In the genomic region with DNA sequence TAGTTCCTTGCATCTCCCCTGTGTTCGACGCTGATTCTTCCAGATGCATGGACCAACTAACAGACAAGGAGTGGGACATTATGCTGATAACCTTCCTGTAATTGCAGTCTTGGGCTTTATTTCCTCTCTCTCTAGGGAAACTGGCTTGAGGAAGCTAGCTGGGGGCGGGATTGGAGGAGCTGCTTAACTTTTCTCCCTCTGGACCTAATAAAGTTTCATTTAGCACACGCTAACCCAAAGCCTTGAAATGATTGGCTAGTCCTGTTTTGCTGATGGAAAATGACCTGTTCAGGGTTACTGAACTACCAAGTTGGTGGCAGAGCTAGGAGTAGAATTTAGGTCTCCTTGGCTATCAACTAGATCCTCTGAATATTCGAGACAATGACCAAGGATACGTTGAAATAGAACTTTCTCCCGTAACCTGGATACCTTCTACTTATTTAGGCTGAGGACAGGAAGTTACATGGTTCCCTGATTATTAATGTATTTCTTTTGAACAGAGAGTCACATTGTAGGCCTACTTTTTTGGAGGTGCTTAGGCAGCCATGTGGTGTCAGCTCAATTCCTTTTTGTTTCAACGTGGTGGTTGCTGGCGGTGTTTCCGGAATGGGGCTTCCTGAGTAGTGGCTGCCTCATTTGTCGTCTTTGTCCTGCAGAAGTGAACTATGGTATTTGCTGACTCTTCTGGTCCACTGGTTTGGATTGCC, we compare ENCODE assay signal across 8 cellular contexts. TPM values are rescaled to one million over a fixed set of nuclear protein-coding genes. Genes with fewer than 3 reads are reported as not detected.
DNase-seq lines count a peak whose midpoint lies in the region; ATAC-seq and TF ChIP-seq lines count a peak whose summit lies in the region.

No MANE protein-coding gene starts in this region.

- ATAC-seq in HG02885 (IDR thresholded peaks at IDR 0.05; ENCODE audit: poor library complexity, unreplicated experiment): no peak

- no peaks in the 10 kb centered on the region for H3K79me1 ChIP-seq in mesenchymal stem cell (replicated peaks; ENCODE audit: low read length, poor library complexity, severe bottlenecking)

- H2BK5ac ChIP-seq in mesenchymal stem cell (ENCODE audit: low read depth, low read length, poor library complexity, severe bottlenecking): no peak overlapping the region

- H3K4me2 ChIP-seq in mesenchymal stem cell (ENCODE audit: low read length, poor library complexity, severe bottlenecking): peak overlapping the region; percentile 39

- H3K23ac ChIP-seq in mesenchymal stem cell (ENCODE audit: low read length in 2 of 2): no peak overlapping the region

- no peaks in the 10 kb centered on the region for H3K27me3 ChIP-seq in AG04450 (ENCODE audit: control insufficient read depth, insufficient read depth, low read length)
- H3K27me3 ChIP-seq in adipocyte (replicated peaks; ENCODE audit: control insufficient read depth, insufficient read depth, low read length): no peaks in the 10 kb centered on the region
- no peaks in the 10 kb centered on the region for H3K27me3 ChIP-seq in mesenchymal stem cell (ENCODE audit: control insufficient read depth in 1 of 2, insufficient read depth in 1 of 2, low read length in 2 of 2)

- no peak overlapping the region for H2BK120ac ChIP-seq in mesenchymal stem cell (ENCODE audit: low read depth, low read length)

- H3K9ac ChIP-seq in adipocyte (ENCODE audit: low read length) (peak overlapping the region; percentile 98), mesenchymal stem cell (ENCODE audit: low read length) (peak overlapping the region; percentile 98)

- H3K36me3 ChIP-seq in adipocyte (ENCODE audit: control insufficient read depth, insufficient read depth, low read length, severe bottlenecking) (peaks cover 15% of the 10 kb centered on the region), mesenchymal stem cell (ENCODE audit: control insufficient read depth in 1 of 2, insufficient read depth in 2 of 2, low read depth in 1 of 2, low read length in 2 of 2) (peaks cover 2 to 22% of the 10 kb centered on the region in 2 experiments)

- H3K4me1 ChIP-seq in adipocyte (ENCODE audit: control insufficient read depth, insufficient read depth, low read length) (peaks cover 37% of the 10 kb centered on the region), mesenchymal stem cell (ENCODE audit: control insufficient read depth, insufficient read depth, low read depth, low read length) (peaks cover 2% of the 10 kb centered on the region)

- H2BK12ac ChIP-seq in mesenchymal stem cell (ENCODE audit: low read length in 2 of 2): no peak overlapping the region

- H3K4ac ChIP-seq in mesenchymal stem cell (ENCODE audit: low read depth in 1 of 2, low read length in 2 of 2): no peak overlapping the region

- H4K8ac ChIP-seq in mesenchymal stem cell (ENCODE audit: low read length): no peak overlapping the region

- H2AFZ ChIP-seq in mesenchymal stem cell (ENCODE audit: low read depth, low read length): no peak overlapping the region

- H3K18ac ChIP-seq in mesenchymal stem cell (ENCODE audit: low read depth in 1 of 2, low read length in 2 of 2): no peak overlapping the region

- DNase-seq in AG04450 (ENCODE audit: low read depth, low spot score) (no peak), adipocyte (ENCODE audit: low read depth) (no peak), mesenchymal stem cell (no peak), NCI-H510A (lab: John Stamatoyannopoulos, UW) (no peak), HCEC 1CT (no peak), cerebellar cortex (ENCODE audit: low spot score) (no peak)
- peak; percentile 42 for DNase-seq in Jurkat, Clone E6-1 (ENCODE audit: low read depth, low spot score)

- 77% methylated on average over 5 of the region's 11 CpGs for WGBS in mesenchymal stem cell

- peak overlapping the region; percentile 80 for H3K4me3 ChIP-seq in AG04450 (ENCODE audit: low read depth, low read length)
- H3K4me3 ChIP-seq in Jurkat, Clone E6-1 (ENCODE audit: low read length): peak overlapping the region; percentile 91
- H3K4me3 ChIP-seq in adipocyte (ENCODE audit: low read length): peak overlapping the region; percentile 94
- H3K4me3 ChIP-seq in mesenchymal stem cell (ENCODE audit: insufficient read depth in 1 of 2, low read depth in 1 of 2, low read length in 2 of 2): peak overlapping the region in 1 of 2 experiments; percentile 94

- H2BK15ac ChIP-seq in mesenchymal stem cell (ENCODE audit: low read depth, poor library complexity, severe bottlenecking): no peak overlapping the region

- POLR2A ChIA-PET in AG04450 (lab: Yijun Ruan, JAX): no interaction called here

- no peak for TF ChIP-seq CTCF in AG04450 (IDR thresholded peaks at IDR 0.05; ENCODE audit: low read depth, low read length)

- no peak overlapping the region for H2AK5ac ChIP-seq in mesenchymal stem cell (ENCODE audit: low read length, severe bottlenecking)

- CTCF ChIA-PET in AG04450 (lab: Charles Lee): no interaction called here

- no peak overlapping the region for H3K14ac ChIP-seq in mesenchymal stem cell (ENCODE audit: low read length in 2 of 2)

- H4K91ac ChIP-seq in mesenchymal stem cell (ENCODE audit: low read length): no peak overlapping the region

- H3K9me3 ChIP-seq in AG04450 (ENCODE audit: control insufficient read depth, insufficient read depth, low read length) (no peaks in the 10 kb centered on the region), adipocyte (ENCODE audit: control insufficient read depth, low read length) (no peaks in the 10 kb centered on the region), mesenchymal stem cell (ENCODE audit: control insufficient read depth, low read length) (no peaks in the 10 kb centered on the region)

- H3K27ac ChIP-seq in AG04450 (ENCODE audit: low read depth, low read length) (no peak overlapping the region), mesenchymal stem cell (ENCODE audit: low read length, poor library complexity, severe bottlenecking) (no peak overlapping the region)

RNA-seq across cellular contexts. Expression of a gene that starts 2.0 kb away (rescaled TPM):
- polyA plus RNA-seq in AG04450 (2011; rRNA removed): 394 and 442 TPM in 2 replicates
- 206 and 209 TPM in 2 replicates for polyA minus RNA-seq in AG04450 (2011; rRNA and poly(A)+ RNA removed)
- 1,042 TPM for polyA plus RNA-seq in Jurkat, Clone E6-1 (2012; ENCODE audit: insufficient read depth, insufficient read length)
- polyA plus RNA-seq in mesenchymal stem cell (2013, experiment 1 of 2): 158 TPM
- 172 TPM for polyA plus RNA-seq in mesenchymal stem cell (2013, experiment 2 of 2)

RNA-seq across cellular contexts. Expression of a gene that starts 33.4 kb away (rescaled TPM):
- polyA plus RNA-seq in AG04450 (2011; rRNA removed): 33.2 and 42.5 TPM in 2 replicates
- polyA minus RNA-seq in AG04450 (2011; rRNA and poly(A)+ RNA removed): 21.7 and 31.0 TPM in 2 replicates
- 21.7 TPM for polyA plus RNA-seq in Jurkat, Clone E6-1 (2012; ENCODE audit: insufficient read depth, insufficient read length)
- polyA plus RNA-seq in mesenchymal stem cell (2013, experiment 1 of 2): 16.3 TPM
- polyA plus RNA-seq in mesenchymal stem cell (2013, experiment 2 of 2): 16.6 TPM
